Comparison of ENCODE assay signal across 9 cellular contexts in the genomic region with DNA sequence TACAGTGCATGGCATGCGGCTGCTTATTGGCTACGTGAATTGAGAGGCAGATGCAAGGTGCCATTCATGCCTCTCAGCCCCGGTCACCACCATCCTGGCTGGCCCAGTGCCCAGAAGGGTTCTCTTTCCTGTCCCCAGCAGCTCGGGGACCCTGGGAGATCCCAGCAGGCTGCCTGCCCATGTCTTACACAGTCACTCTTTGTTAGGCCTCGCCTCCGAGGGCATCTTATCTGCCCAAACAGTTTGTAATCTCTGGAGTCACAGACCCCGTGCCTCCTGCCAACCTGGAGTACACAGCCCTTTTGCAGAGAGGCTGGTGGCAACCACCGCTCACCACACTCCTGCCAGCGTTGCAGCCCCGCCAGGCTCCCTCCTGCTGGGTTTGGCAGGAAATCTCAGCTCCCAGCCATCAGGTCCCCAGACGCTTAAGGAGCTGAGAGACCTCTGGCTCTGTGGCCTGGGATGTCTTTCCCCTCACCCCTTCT. TPM values are rescaled to one million over a fixed set of nuclear protein-coding genes. Genes with fewer than 3 reads are reported as not detected.
DNase-seq lines count a peak whose midpoint lies in the region; ATAC-seq, FAIRE-seq and TF ChIP-seq lines count a peak whose summit lies in the region.
"Had no signal": no experiment of that assay in that cellular context is flagged by ENCODE, and none has a peak within 500 bp of the region (broad histone marks: within the 10 kb centered on the region; RNA-seq: fewer than 3 reads in every experiment).

No MANE protein-coding gene starts in this region.

- peak; percentile 21 for FAIRE-seq in GM12892 (lab: Jason Lieb, UNC)

- peaks cover 0 to 33% of the 10 kb centered on the region in 2 donors for H3K36me3 ChIP-seq in gastrocnemius medialis
- peaks cover 37% of the 10 kb centered on the region for H3K36me3 ChIP-seq in effector memory CD4-positive, alpha-beta T cell (ENCODE audit: control insufficient read depth, insufficient read depth, low read length)

- no peaks in the 10 kb centered on the region for H3K27me3 ChIP-seq in gastrocnemius medialis
- no peaks in the 10 kb centered on the region for H3K27me3 ChIP-seq in effector memory CD4-positive, alpha-beta T cell (replicated peaks; ENCODE audit: control insufficient read depth, insufficient read depth, low read length, poor library complexity, severe bottlenecking)

- no peak for TF ChIP-seq POLR2A in GM12892 (IDR thresholded peaks at IDR 0.05; ENCODE audit: low read depth, low read length)
- no peak for TF ChIP-seq POLR2A in gastrocnemius medialis (IDR thresholded peaks at IDR 0.05)

- intact Hi-C loops in gastrocnemius medialis (cut with DNase I; ENCODE audit: low total_unique reads), result no loop called here

- H3K4me3 ChIP-seq in gastrocnemius medialis, result no peak overlapping the region
- no peak overlapping the region for H3K4me3 ChIP-seq in effector memory CD4-positive, alpha-beta T cell (ENCODE audit: insufficient read depth, low read depth, low read length, poor library complexity, severe bottlenecking)

- in situ Hi-C loops in gastrocnemius medialis (cut with MboI; ENCODE audit: low sequenced_read_pairs in 4 of 4), result no loop called here

- H3K9me3 ChIP-seq in gastrocnemius medialis, result no peaks in the 10 kb centered on the region
- H3K9me3 ChIP-seq in effector memory CD4-positive, alpha-beta T cell (ENCODE audit: control insufficient read depth, low read length), result no peaks in the 10 kb centered on the region

- peaks cover 13% of the 10 kb centered on the region in 2 donors for H3K4me1 ChIP-seq in gastrocnemius medialis
- H3K4me1 ChIP-seq in effector memory CD4-positive, alpha-beta T cell (ENCODE audit: control insufficient read depth, insufficient read depth, low read length, poor library complexity, severe bottlenecking), result peaks cover 2% of the 10 kb centered on the region

- peak in 1 of 2 donors; percentile 44 for ATAC-seq in gastrocnemius medialis

- no peak for TF ChIP-seq CTCF in gastrocnemius medialis (IDR thresholded peaks at IDR 0.05 in 4 of 5, conservative IDR thresholded peaks at IDR 0.05 in 1 of 5)

- no peak for DNase-seq in GM12892 (ENCODE audit: insufficient read length)
- peak; percentile 59 for DNase-seq in NCI-H345 treated with DMSO at 0.1 percent for 48 hours (lab: John Stamatoyannopoulos, UW; ENCODE audit: unreplicated experiment)
- no peak for DNase-seq in gastrocnemius medialis
- no peak for DNase-seq in medulla oblongata (ENCODE audit: extremely low spot score)
- no peak for DNase-seq in effector memory CD4-positive, alpha-beta T cell
- DNase-seq in NCI-H748 treated with DMSO at 0.1 percent for 48 hours (lab: John Stamatoyannopoulos, UW), result no peak
- DNase-seq in Kasumi-1 (lab: John Stamatoyannopoulos, UW), result no peak
- DNase-seq: posterior cingulate gyrus had no signal

- H3K27ac ChIP-seq in cingulate gyrus (ENCODE audit: low read depth, low read length), result peak overlapping the region; percentile 10
- H3K27ac ChIP-seq in gastrocnemius medialis, result peak overlapping the region; percentile 31 to 57 (median 39)
- H3K27ac ChIP-seq in effector memory CD4-positive, alpha-beta T cell (ENCODE audit: insufficient read depth, low read length, poor library complexity, severe bottlenecking), result no peak overlapping the region

RNA-seq across cellular contexts. Expression of a gene that starts 7.0 kb away (rescaled TPM):
- polyA plus RNA-seq in GM12892 (2012; ENCODE audit: missing spikeins), result 10.7 TPM
- 100 to 1,000 TPM; 240 to 489 (median 359) TPM for total RNA-seq in gastrocnemius medialis

RNA-seq across cellular contexts. Expression of a gene that starts 14.9 kb away (rescaled TPM):
- 25.3 TPM for polyA plus RNA-seq in GM12892 (2012; ENCODE audit: missing spikeins)
- total RNA-seq in gastrocnemius medialis, result 10 to 100 TPM; 46.7 to 69.3 (median 56.9) TPM

RNA-seq across cellular contexts. Expression of a gene that starts 30.0 kb away (rescaled TPM):
- 3.3 TPM for polyA plus RNA-seq in GM12892 (2012; ENCODE audit: missing spikeins)
- 10 to 100 TPM; 27.4 to 49.8 (median 32.6) TPM for total RNA-seq in gastrocnemius medialis

RNA-seq across cellular contexts. Expression of a gene that starts 32.4 kb away (rescaled TPM):
- polyA plus RNA-seq in GM12892 (2012; ENCODE audit: missing spikeins), result 17.0 TPM
- total RNA-seq in gastrocnemius medialis, result 10 to 100 TPM; 11.2 to 48.4 (median 23.6) TPM

RNA-seq across cellular contexts. Expression of a gene that starts 46.1 kb away (rescaled TPM):
- polyA plus RNA-seq in GM12892 (2012; ENCODE audit: missing spikeins), result 0.36 TPM
- total RNA-seq in gastrocnemius medialis, result 1 to 10 TPM in 1 of 4 donors, not detected in 3; 4.2 TPM
